14 cellular contexts compared by ENCODE assay signal in genomic region chr20:50624351-50625016, GRCh38.
A peak's percentile ranks its signal among the peaks of the same experiment; 100 is the strongest.
DNase-seq lines count a peak whose midpoint lies in the region; ATAC-seq and TF ChIP-seq lines count a peak whose summit lies in the region.
"Had no signal": no experiment of that assay in that cellular context is flagged by ENCODE, and none has a peak within 500 bp of the region (broad histone marks: within the 10 kb centered on the region; RNA-seq: fewer than 3 reads in every experiment).

No MANE protein-coding gene starts in this region.

- TF ChIP-seq RAD21 in SK-N-SH (IDR thresholded peaks at IDR 0.05; ENCODE audit: low read length) = no peak

- intact Hi-C loops in sciatic nerve (cut with DNase I) = no loop called here

- TF ChIP-seq POLR2A in gastroesophageal sphincter (IDR thresholded peaks at IDR 0.05) = no peak

- H3K4me1 ChIP-seq in SK-N-SH (ENCODE audit: control insufficient read depth in 1 of 2, insufficient read depth in 2 of 2, low read depth in 1 of 2, low read length in 1 of 2) (peaks cover 0 to 26% of the 10 kb centered on the region in 2 experiments; a peak in 1 of 4 replicates), gastroesophageal sphincter (peaks cover 0 to 23% (median 11%) of the 10 kb centered on the region in 3 donors)
- H3K4me1 ChIP-seq: uterus had no signal

- TF ChIP-seq EP300 in SK-N-SH (IDR thresholded peaks at IDR 0.05; ENCODE audit: borderline replicate concordance in 1 of 2, low read depth in 1 of 2, low read length in 1 of 2) (peak in 1 of 2 experiments; percentile 48; a peak in 1 of 4 replicates), gastroesophageal sphincter (IDR thresholded peaks at IDR 0.05) (no peak)

- TF ChIP-seq CTCF in SK-N-SH (IDR thresholded peaks at IDR 0.05) (no peak), gastroesophageal sphincter (IDR thresholded peaks at IDR 0.05) (no peak)

- no peak overlapping the region for H3K4me3 ChIP-seq in SK-N-SH (ENCODE audit: low read depth in 2 of 2, low read length in 1 of 2)
- no peak overlapping the region for H3K4me3 ChIP-seq in gastroesophageal sphincter
- H3K4me3 ChIP-seq: dorsolateral prefrontal cortex, skin epidermis, uterus had no signal

- H3K27me3 ChIP-seq in SK-N-SH (ENCODE audit: insufficient read depth) (no peaks in the 10 kb centered on the region), gastroesophageal sphincter (no peaks in the 10 kb centered on the region)
- H3K27me3 ChIP-seq: uterus had no signal

- CTCF ChIA-PET in SK-N-SH (lab: Yijun Ruan, JAX) = interaction anchor here (0.5 to 2.1 kb wide), 10 partner anchors 12 to 258 kb away, joined by 3 to 18 read pairs (median 4); no protein-coding TSS in a partner anchor

- H3K36me3 ChIP-seq in SK-N-SH (replicated peaks in 1 of 2; ENCODE audit: control insufficient read depth in 1 of 2, insufficient read depth in 2 of 2, low read length in 1 of 2) = no peaks in the 10 kb centered on the region
- peaks cover 0 to 13% of the 10 kb centered on the region in 2 donors for H3K36me3 ChIP-seq in gastroesophageal sphincter
- H3K36me3 ChIP-seq: uterus had no signal

- WGBS in SK-N-SH (ENCODE audit: low lambda C conversion rate) = 67% methylated on average over 11 of the region's 18 CpGs
- 84% methylated on average over 7 of the region's 18 CpGs; no CpG with 5 or more reads in 1 of the 2 donors for WGBS in gastroesophageal sphincter (ENCODE audit: low coverage in 1 of 2), 2 donors

- no peak overlapping the region for H3K4me2 ChIP-seq in SK-N-SH

- ATAC-seq in SK-N-SH treated with all-trans-retinoic acid at 6 μM for 48 hours (no peak), sciatic nerve (no peak), gastroesophageal sphincter (no peak)

- H3K27ac ChIP-seq in SK-N-SH (ENCODE audit: low read depth in 2 of 2, low read length in 1 of 2) (peak overlapping the region in 1 of 2 experiments; percentile 44; a peak in 1 of 4 replicates), gastroesophageal sphincter (no peak overlapping the region)
- H3K27ac ChIP-seq: dorsolateral prefrontal cortex, skin epidermis had no signal

- H4K20me1 ChIP-seq in SK-N-SH (ENCODE audit: insufficient read depth) = no peaks in the 10 kb centered on the region

- POLR2A ChIA-PET in SK-N-SH (lab: Yijun Ruan, JAX) = interaction anchor here (0.6 kb wide), 1 partner anchor 444 kb away, joined by 3 read pairs; no protein-coding TSS in a partner anchor

- H3F3A ChIP-seq in SK-N-SH (replicated peaks; ENCODE audit: insufficient read depth) = no peaks in the 10 kb centered on the region

- no peak overlapping the region for H2AFZ ChIP-seq in SK-N-SH (ENCODE audit: low read depth)

- H3K9ac ChIP-seq in SK-N-SH = no peak overlapping the region

- peak; percentile 60 for DNase-seq in SK-N-SH
- peak; percentile 90 for DNase-seq in NCI-H69 (lab: John Stamatoyannopoulos, UW)
- peak; percentile 69 for DNase-seq in glomerular visceral epithelial cell (ENCODE audit: extremely low spot score)
- peak; percentile 60 for DNase-seq in ureter (ENCODE audit: low spot score)
- no peak for DNase-seq in effector CD4-positive, alpha-beta T cell
- no peak for DNase-seq in sciatic nerve (ENCODE audit: low spot score)
- DNase-seq: activated CD4-positive, alpha-beta T cell treated with anti-CD3 and anti-CD28 coated beads, Interleukin-2, amount 10 ng/mL, durations not matched to agents 7 days and 5 days; activated naive CD4-positive, alpha-beta T cell treated with anti-CD3 and anti-CD28 coated beads, Interleukin-2, amount 50 U/mL, for 16 hours; H9 had no signal

- H3K9me3 ChIP-seq in SK-N-SH (peaks cover 3% of the 10 kb centered on the region; the same call in 1 of the 2 replicates), gastroesophageal sphincter (peaks cover 0 to 12% (median 0%) of the 10 kb centered on the region in 3 donors)
- H3K9me3 ChIP-seq: uterus had no signal

- H3K9me2 ChIP-seq in SK-N-SH = no peaks in the 10 kb centered on the region

- no peaks in the 10 kb centered on the region for H3K79me2 ChIP-seq in SK-N-SH (ENCODE audit: insufficient read depth)

TF ChIP-seq in SK-N-SH, 30 proteins besides CTCF, POLR2A, EP300 and RAD21:
- TF ChIP-seq SIN3A (IDR thresholded peaks at IDR 0.05; ENCODE audit: borderline replicate concordance, low read depth, low read length) (no peak), MXI1 (IDR thresholded peaks at IDR 0.05; ENCODE audit: low read depth, low read length) (0 out of 2 replicates have a peak, but pooled peaks have one; percentile 25), NFIC (IDR thresholded peaks at IDR 0.05; ENCODE audit: borderline replicate concordance) (no peak)

TF ChIP-seq in SK-N-SH treated with all-trans-retinoic acid at 6 μM for 48 hours, 23 proteins besides CTCF, POLR2A, EP300 and RAD21:
- TF ChIP-seq ZNF565 (CRISPR knock-in tag; conservative IDR thresholded peaks at IDR 0.05; ENCODE audit: low read depth) = no peak
- TF ChIP-seq TOX (CRISPR knock-in tag; IDR thresholded peaks at IDR 0.05; ENCODE audit: borderline replicate concordance) = no peak
- TF ChIP-seq TCF4 (CRISPR knock-in tag; IDR thresholded peaks at IDR 0.05; ENCODE audit: borderline replicate concordance) = no peak
- no peak for TF ChIP-seq GLIS3 (CRISPR knock-in tag; IDR thresholded peaks at IDR 0.05)
- no peak for TF ChIP-seq TSHZ2 (CRISPR knock-in tag; IDR thresholded peaks at IDR 0.05)
- TF ChIP-seq PPARA (CRISPR knock-in tag; IDR thresholded peaks at IDR 0.05; ENCODE audit: borderline replicate concordance) = no peak
- no peak for TF ChIP-seq ZNF70 (CRISPR knock-in tag; IDR thresholded peaks at IDR 0.05)
- no peak for TF ChIP-seq CSDC2 (CRISPR knock-in tag; IDR thresholded peaks at IDR 0.05)
- TF ChIP-seq ZC3H10 (CRISPR knock-in tag; IDR thresholded peaks at IDR 0.05) = no peak
- TF ChIP-seq PATZ1 (CRISPR knock-in tag; IDR thresholded peaks at IDR 0.05; ENCODE audit: borderline replicate concordance) = no peak
- no peak for TF ChIP-seq OSR1 (CRISPR knock-in tag; IDR thresholded peaks at IDR 0.05)
- no peak for TF ChIP-seq ZFP30 (CRISPR knock-in tag; IDR thresholded peaks at IDR 0.05)
- no peak for TF ChIP-seq ISL1 (CRISPR knock-in tag; IDR thresholded peaks at IDR 0.05)

Comparison
In these comparisons a context has a peak if more than half of its experiments do, and no peak if none do; other contexts are left out.
1. DNase-seq: peak in SK-N-SH (single experiment), NCI-H69 (single experiment), glomerular visceral epithelial cell (single experiment) and ureter (single experiment); none in effector CD4-positive, alpha-beta T cell (single experiment) and sciatic nerve (single experiment).